19 cellular contexts compared by ENCODE assay signal in the genomic region with DNA sequence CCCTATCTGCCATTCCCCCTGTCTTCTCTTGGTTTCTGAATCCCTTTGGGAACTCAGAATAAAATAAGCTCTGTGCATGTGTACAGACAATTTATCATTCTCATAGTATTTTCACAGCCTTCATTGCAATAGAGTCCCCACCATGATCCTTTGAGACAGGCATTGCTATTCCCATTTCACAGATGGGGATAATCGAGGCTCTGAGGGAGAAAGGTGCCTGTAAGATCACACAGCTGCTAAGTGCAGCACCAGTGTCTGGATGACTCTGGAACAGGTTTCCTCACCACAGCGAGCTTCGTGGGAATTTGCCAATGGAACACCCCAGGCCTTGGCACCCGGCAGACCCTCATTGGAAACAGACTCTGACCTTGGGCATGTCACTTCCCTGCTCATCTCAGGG.
"Had no signal": no experiment of that assay in that cellular context is flagged by ENCODE, and none has a peak within 500 bp of the region (broad histone marks: within the 10 kb centered on the region; RNA-seq: fewer than 3 reads in every experiment).

No MANE protein-coding gene starts in this region.

- FAIRE-seq: frontal cortex had no signal

- H3K27me3 ChIP-seq: right atrium auricular region, vagina had no signal

- H3K36me3 Mint-ChIP-seq: naive thymus-derived CD4-positive, alpha-beta T cell; stimulated activated memory B cell treated with anti-CD40 and anti-IgM and Interleukin-4, amounts not matched to agents 10 μg/mL and 1 μg/mL and 100 μg/mL, for 72 hours had no signal

- H3K4me1 Mint-ChIP-seq: naive thymus-derived CD4-positive, alpha-beta T cell; stimulated activated memory B cell treated with anti-CD40 and anti-IgM and Interleukin-4, amounts not matched to agents 10 μg/mL and 1 μg/mL and 100 μg/mL, for 72 hours had no signal

- H3K4me3 Mint-ChIP-seq: naive thymus-derived CD4-positive, alpha-beta T cell; stimulated activated memory B cell treated with anti-CD40 and anti-IgM and Interleukin-4, amounts not matched to agents 10 μg/mL and 1 μg/mL and 100 μg/mL, for 72 hours had no signal

- ATAC-seq: left ventricle myocardium superior; lower lobe of right lung; naive thymus-derived CD4-positive, alpha-beta T cell; stimulated activated memory B cell treated with anti-CD40 and anti-IgM and Interleukin-4, amounts not matched to agents 10 μg/mL and 1 μg/mL and 100 μg/mL, for 72 hours; stimulated activated naive CD8-positive, alpha-beta T cell treated with anti-CD3 and anti-CD28 coated beads, Interleukin-15, Interleukin-2, amounts not matched to agents 100 U/mL and 50 U/mL, for 24 hours had no signal

- H3K9me3 ChIP-seq: lower lobe of right lung, prostate gland, right atrium auricular region, spleen, thoracic aorta, tibial nerve, vagina had no signal

- H3K36me3 ChIP-seq: lower lobe of right lung, prostate gland, right atrium auricular region, spleen, thoracic aorta, tibial nerve, vagina had no signal

- H3K4me3 ChIP-seq: dorsolateral prefrontal cortex, lower lobe of right lung, prostate gland, right atrium auricular region, skin epidermis, spleen, tibial nerve, vagina had no signal

- H3K9me3 Mint-ChIP-seq: nephron; stimulated activated memory B cell treated with anti-CD40 and anti-IgM and Interleukin-4, amounts not matched to agents 10 μg/mL and 1 μg/mL and 100 μg/mL, for 72 hours had no signal

- DNase-seq: dorsolateral prefrontal cortex; effector CD4-positive, alpha-beta T cell; left ventricle myocardium superior; lower lobe of right lung; midbrain; naive thymus-derived CD4-positive, alpha-beta T cell; nucleus accumbens; spleen; stimulated activated CD4-positive, alpha-beta T cell treated with anti-CD3 and anti-CD28 coated beads, Interleukin-4, amount 100 ng/mL, for 4 hours; stimulated activated naive CD8-positive, alpha-beta T cell treated with anti-CD3 and anti-CD28 coated beads, Interleukin-15, Interleukin-2, amounts not matched to agents 100 U/mL and 50 U/mL, for 24 hours had no signal

- H3K27ac Mint-ChIP-seq: naive thymus-derived CD4-positive, alpha-beta T cell; nephron; stimulated activated memory B cell treated with anti-CD40 and anti-IgM and Interleukin-4, amounts not matched to agents 10 μg/mL and 1 μg/mL and 100 μg/mL, for 72 hours had no signal

- H3K27ac ChIP-seq: dorsolateral prefrontal cortex, lower lobe of right lung, prostate gland, right atrium auricular region, skin epidermis, spleen, tibial nerve, vagina had no signal

- H3K4me1 ChIP-seq: lower lobe of right lung, prostate gland, right atrium auricular region, spleen, vagina had no signal
